In the genomic region with DNA sequence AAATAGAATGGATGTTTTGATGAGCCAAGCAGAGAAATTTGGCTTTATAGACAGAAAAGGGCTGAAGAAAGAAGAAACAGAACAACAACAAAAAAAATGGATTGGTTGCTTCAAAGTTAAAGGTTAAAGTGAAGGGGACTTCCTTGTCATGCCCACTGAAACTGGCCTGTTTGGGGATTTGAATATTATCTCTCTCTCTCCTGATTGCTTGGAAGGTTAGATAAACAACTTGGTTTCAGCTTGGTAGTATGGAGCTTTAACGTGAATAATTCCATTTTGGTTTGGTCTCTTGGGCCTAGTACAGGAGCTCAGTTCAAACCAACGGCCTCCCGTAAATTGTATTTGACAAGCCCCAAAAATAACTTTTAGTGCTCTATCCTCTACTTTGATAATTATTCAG, we compare ENCODE assay signal across 7 cellular contexts.
A peak's percentile ranks its signal among the peaks of the same experiment; 100 is the strongest.
DNase-seq lines count a peak whose midpoint lies in the region; ATAC-seq lines count a peak whose summit lies in the region.

No MANE protein-coding gene starts in this region.

- no peaks in the 10 kb centered on the region for H3K9me3 Mint-ChIP-seq in central memory CD8-positive, alpha-beta T cell
- H3K9me3 Mint-ChIP-seq in stimulated activated naive CD8-positive, alpha-beta T cell treated with anti-CD3 and anti-CD28 coated beads, Interleukin-15, amount 100 ng/mL, for 72 hours, result no peaks in the 10 kb centered on the region

- H3K4me3 Mint-ChIP-seq in central memory CD8-positive, alpha-beta T cell, result peak overlapping the region; percentile 68
- H3K4me3 Mint-ChIP-seq in stimulated activated naive CD8-positive, alpha-beta T cell treated with anti-CD3 and anti-CD28 coated beads, Interleukin-15, amount 100 ng/mL, for 72 hours, result peak overlapping the region; percentile 75 to 98

- H3K27me3 Mint-ChIP-seq in central memory CD8-positive, alpha-beta T cell, result no peaks in the 10 kb centered on the region
- H3K27me3 Mint-ChIP-seq in stimulated activated naive CD8-positive, alpha-beta T cell treated with anti-CD3 and anti-CD28 coated beads, Interleukin-15, amount 100 ng/mL, for 72 hours, result no peaks in the 10 kb centered on the region

- H3K27ac Mint-ChIP-seq in central memory CD8-positive, alpha-beta T cell (ENCODE audit: low read depth), result peak overlapping the region; percentile 99
- H3K27ac Mint-ChIP-seq in stimulated activated naive CD8-positive, alpha-beta T cell treated with anti-CD3 and anti-CD28 coated beads, Interleukin-15, amount 100 ng/mL, for 72 hours, result peak overlapping the region; percentile 98 to 100

- ATAC-seq in GM19397 (IDR thresholded peaks at IDR 0.05; ENCODE audit: unreplicated experiment) (peak; percentile 32), HG03378 (IDR thresholded peaks at IDR 0.05; ENCODE audit: unreplicated experiment) (peak; percentile 37), GM18519 (IDR thresholded peaks at IDR 0.05; ENCODE audit: low FRiP score, unreplicated experiment) (no peak), HG03439 (IDR thresholded peaks at IDR 0.05; ENCODE audit: unreplicated experiment) (no peak)
- no peak for ATAC-seq in central memory CD8-positive, alpha-beta T cell (replicated peaks; ENCODE audit: extremely low read depth, poor library complexity, severe bottlenecking)
- ATAC-seq in stimulated activated naive CD8-positive, alpha-beta T cell treated with anti-CD3 and anti-CD28 coated beads, Interleukin-15, amount 100 ng/mL, for 72 hours, result peak; percentile 58

- DNase-seq in central memory CD8-positive, alpha-beta T cell (ENCODE audit: low spot score in 2 of 2), result no peak
- peak in 1 of 2 donors; percentile 38 for DNase-seq in stimulated activated naive CD8-positive, alpha-beta T cell treated with anti-CD3 and anti-CD28 coated beads, Interleukin-15, amount 100 ng/mL, for 72 hours
- DNase-seq in UCSD-AML1 (lab: John Stamatoyannopoulos, UW; ENCODE audit: unreplicated experiment), result no peak

- peaks cover 76% of the 10 kb centered on the region for H3K4me1 Mint-ChIP-seq in central memory CD8-positive, alpha-beta T cell
- H3K4me1 Mint-ChIP-seq in stimulated activated naive CD8-positive, alpha-beta T cell treated with anti-CD3 and anti-CD28 coated beads, Interleukin-15, amount 100 ng/mL, for 72 hours, result peaks cover 88% of the 10 kb centered on the region

- peaks cover 13% of the 10 kb centered on the region for H3K36me3 Mint-ChIP-seq in central memory CD8-positive, alpha-beta T cell (ENCODE audit: insufficient read depth)

Comparison
In these comparisons a context has a peak if more than half of its experiments do, and no peak if none do; other contexts are left out.
1. ATAC-seq: peak in GM19397 (single experiment), HG03378 (single experiment) and stimulated activated naive CD8-positive, alpha-beta T cell treated with anti-CD3 and anti-CD28 coated beads, Interleukin-15, amount 100 ng/mL, for 72 hours (single experiment); none in central memory CD8-positive, alpha-beta T cell (single experiment), GM18519 (single experiment) and HG03439 (single experiment).